Comparison of ENCODE assay signal across 20 cellular contexts in the genomic region with DNA sequence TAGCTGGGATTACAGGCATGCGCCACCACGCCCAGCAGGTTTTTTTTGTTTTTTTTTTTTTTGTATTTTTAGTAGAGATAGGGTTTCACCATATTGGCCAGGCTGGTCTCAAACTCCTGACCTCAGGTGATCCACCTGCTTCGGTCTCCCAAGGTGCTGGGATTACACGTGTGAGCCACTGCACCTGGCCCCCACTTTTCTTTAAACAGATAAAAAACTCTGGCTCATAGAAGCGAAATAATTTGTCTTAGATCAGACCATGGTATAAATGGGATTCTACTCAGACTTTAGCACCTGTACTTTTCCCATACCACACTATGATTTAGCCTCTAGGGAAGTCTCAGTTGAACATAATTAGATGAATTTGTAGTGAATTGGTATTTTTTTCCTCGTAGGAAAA.
A peak's percentile ranks its signal among the peaks of the same experiment; 100 is the strongest.
DNase-seq lines count a peak whose midpoint lies in the region; ATAC-seq and TF ChIP-seq lines count a peak whose summit lies in the region.
"Had no signal": no experiment of that assay in that cellular context is flagged by ENCODE, and none has a peak within 500 bp of the region (broad histone marks: within the 10 kb centered on the region; RNA-seq: fewer than 3 reads in every experiment).

No MANE protein-coding gene starts in this region.

- no peak for TF ChIP-seq POLR2A in transverse colon (IDR thresholded peaks at IDR 0.05)

- no peak for ATAC-seq in lower lobe of right lung
- ATAC-seq: CD8-positive, alpha-beta T cell; HCT116 had no signal

- H3K27ac ChIP-seq in HUES48 (ENCODE audit: low read depth, low read length) (peak overlapping the region; percentile 39), colonic mucosa (peak overlapping the region; percentile 54), lower lobe of right lung (peak overlapping the region; percentile 72), transverse colon (peak overlapping the region; percentile 61 to 70 (median 64))
- H3K27ac ChIP-seq: BLaER1, PC-9, RWPE1 had no signal

- H3K9me3 ChIP-seq in HUES48 (ENCODE audit: control insufficient read depth, insufficient read depth, low read length) (no peaks in the 10 kb centered on the region), colonic mucosa (no peaks in the 10 kb centered on the region), lower lobe of right lung (no peaks in the 10 kb centered on the region), transverse colon (no peaks in the 10 kb centered on the region)
- H3K9me3 ChIP-seq: BLaER1 had no signal

- WGBS in transverse colon (ENCODE audit: low coverage in 1 of 2), 2 donors = 74 to 84% methylated on average over 6 of the region's 6 CpGs

- H3K9ac ChIP-seq in HUES48 (ENCODE audit: low read depth, low read length) (no peak overlapping the region), colonic mucosa (ENCODE audit: low read depth in 2 of 2, low read length in 2 of 2) (no peak overlapping the region)
- H3K9ac ChIP-seq: BLaER1 had no signal

- in situ Hi-C loops in transverse colon (cut with MboI; ENCODE audit: low pct_ligation_motif_present in 1 of 4, low pct_unique_long_range_greater_than_20kb in 1 of 4, low sequenced_read_pairs in 3 of 4) = no loop called here

- DNase-seq in colonic mucosa = no peak
- no peak for DNase-seq in lower lobe of right lung
- no peak for DNase-seq in transverse colon
- DNase-seq in kidney glomerular epithelial cell (lab: John Stamatoyannopoulos, UW) = no peak
- no peak for DNase-seq in NCI-H2029 (lab: John Stamatoyannopoulos, UW)
- no peak for DNase-seq in activated T-cell treated with anti-CD3 and anti-CD28 coated beads, Interleukin-2, amount 50 U/mL, for 1 hour
- DNase-seq: CD8-positive, alpha-beta T cell; KBM-7; MV-4-11; NCI-H1694 treated with DMSO at 0.1 percent for 48 hours; NCI-H2107; NCI-H345; NCI-H524 treated with DMSO at 0.1 percent for 48 hours; PC-9; SIG-M5 had no signal

- intact Hi-C loops in colonic mucosa (cut with DNase I) (no loop called here), lower lobe of right lung (cut with DNase I) (no loop called here), transverse colon (cut with DNase I; ENCODE audit: low total_unique reads) (no loop called here)

- H3K36me3 ChIP-seq in HUES48 (ENCODE audit: control insufficient read depth, insufficient read depth, low read length) = no peaks in the 10 kb centered on the region
- no peaks in the 10 kb centered on the region for H3K36me3 ChIP-seq in colonic mucosa
- peaks cover 9% of the 10 kb centered on the region for H3K36me3 ChIP-seq in lower lobe of right lung
- H3K36me3 ChIP-seq in transverse colon = no peaks in the 10 kb centered on the region

- no peak for TF ChIP-seq EP300 in transverse colon (IDR thresholded peaks at IDR 0.05; ENCODE audit: low read depth)

- H3K4me1 ChIP-seq in HUES48 (ENCODE audit: control insufficient read depth, insufficient read depth, low read length) (peaks cover 14% of the 10 kb centered on the region), colonic mucosa (peaks cover 5% of the 10 kb centered on the region), lower lobe of right lung (peaks cover 64% of the 10 kb centered on the region), transverse colon (peaks cover 0 to 30% (median 15%) of the 10 kb centered on the region in 4 donors)
- H3K4me1 ChIP-seq: BLaER1 had no signal

- H3K27me3 ChIP-seq in HUES48 (ENCODE audit: control insufficient read depth, insufficient read depth, low read length) = no peaks in the 10 kb centered on the region
- no peaks in the 10 kb centered on the region for H3K27me3 ChIP-seq in colonic mucosa
- H3K27me3 ChIP-seq in lower lobe of right lung (ENCODE audit: low read depth) = no peaks in the 10 kb centered on the region
- H3K27me3 ChIP-seq in transverse colon = no peaks in the 10 kb centered on the region
- H3K27me3 ChIP-seq: BLaER1 had no signal

- no peak for TF ChIP-seq CTCF in colonic mucosa (IDR thresholded peaks at IDR 0.05)
- TF ChIP-seq CTCF in lower lobe of right lung (IDR thresholded peaks at IDR 0.05) = no peak
- no peak for TF ChIP-seq CTCF in transverse colon (IDR thresholded peaks at IDR 0.05)

- H3K4me3 ChIP-seq in HUES48 (ENCODE audit: low read depth, low read length) (no peak overlapping the region), colonic mucosa (no peak overlapping the region), lower lobe of right lung (no peak overlapping the region), transverse colon (no peak overlapping the region)
- H3K4me3 ChIP-seq: BLaER1, GM23338, PC-9 had no signal
